In genomic region chr3:61778095-61778494, GRCh38 we compare ENCODE assay signal across 1 cellular context.
TF ChIP-seq lines count a peak whose summit lies in the region.

No MANE protein-coding gene starts in this region.

TF ChIP-seq in WTC11, 78 proteins besides CTCF, POLR2A, EP300 and RAD21 (continued from another document):
- no peak for TF ChIP-seq NR2C2 (CRISPR knock-in tag; IDR thresholded peaks at IDR 0.05)
